In the genomic region with DNA sequence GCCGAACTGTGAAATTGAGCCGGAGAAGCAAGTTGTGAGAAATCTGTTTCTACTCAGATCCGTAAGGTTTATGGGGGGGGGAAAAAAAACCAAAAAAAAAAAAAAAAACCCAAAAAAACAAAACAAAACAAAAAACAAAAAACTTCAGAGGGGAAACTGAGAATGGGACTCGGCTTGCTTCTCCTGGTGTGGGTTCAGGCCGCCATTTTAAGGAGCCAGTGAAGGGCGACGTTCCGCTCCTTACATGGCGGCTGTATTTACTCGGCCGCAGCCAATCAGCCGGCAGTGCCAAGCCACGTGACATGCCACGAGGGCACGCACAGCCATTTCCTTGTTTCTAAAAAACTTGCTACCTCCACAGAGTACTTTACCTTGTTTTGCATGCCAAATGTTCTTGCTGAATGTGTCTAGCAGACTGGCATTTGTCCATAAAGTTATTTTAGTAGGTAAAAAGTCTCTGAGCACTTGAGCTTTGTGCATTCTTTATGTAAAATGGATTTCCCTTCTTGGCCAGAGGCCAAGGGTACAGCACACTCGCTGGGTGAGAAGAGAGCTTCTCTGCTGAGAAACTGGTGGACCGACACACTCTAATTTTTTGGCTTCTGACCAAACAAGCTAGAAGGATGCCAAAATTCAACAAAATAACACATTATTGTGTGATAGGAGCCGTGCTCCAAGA, we compare ENCODE assay signal across 1 cellular context.
A peak's percentile ranks its signal among the peaks of the same experiment; 100 is the strongest.
TF ChIP-seq lines count a peak whose summit lies in the region.

No MANE protein-coding gene starts in this region.

TF ChIP-seq in K562, 482 proteins besides CTCF, POLR2A, EP300 and RAD21 (continued from another document and continues in another):
- TF ChIP-seq, protein P1, sequence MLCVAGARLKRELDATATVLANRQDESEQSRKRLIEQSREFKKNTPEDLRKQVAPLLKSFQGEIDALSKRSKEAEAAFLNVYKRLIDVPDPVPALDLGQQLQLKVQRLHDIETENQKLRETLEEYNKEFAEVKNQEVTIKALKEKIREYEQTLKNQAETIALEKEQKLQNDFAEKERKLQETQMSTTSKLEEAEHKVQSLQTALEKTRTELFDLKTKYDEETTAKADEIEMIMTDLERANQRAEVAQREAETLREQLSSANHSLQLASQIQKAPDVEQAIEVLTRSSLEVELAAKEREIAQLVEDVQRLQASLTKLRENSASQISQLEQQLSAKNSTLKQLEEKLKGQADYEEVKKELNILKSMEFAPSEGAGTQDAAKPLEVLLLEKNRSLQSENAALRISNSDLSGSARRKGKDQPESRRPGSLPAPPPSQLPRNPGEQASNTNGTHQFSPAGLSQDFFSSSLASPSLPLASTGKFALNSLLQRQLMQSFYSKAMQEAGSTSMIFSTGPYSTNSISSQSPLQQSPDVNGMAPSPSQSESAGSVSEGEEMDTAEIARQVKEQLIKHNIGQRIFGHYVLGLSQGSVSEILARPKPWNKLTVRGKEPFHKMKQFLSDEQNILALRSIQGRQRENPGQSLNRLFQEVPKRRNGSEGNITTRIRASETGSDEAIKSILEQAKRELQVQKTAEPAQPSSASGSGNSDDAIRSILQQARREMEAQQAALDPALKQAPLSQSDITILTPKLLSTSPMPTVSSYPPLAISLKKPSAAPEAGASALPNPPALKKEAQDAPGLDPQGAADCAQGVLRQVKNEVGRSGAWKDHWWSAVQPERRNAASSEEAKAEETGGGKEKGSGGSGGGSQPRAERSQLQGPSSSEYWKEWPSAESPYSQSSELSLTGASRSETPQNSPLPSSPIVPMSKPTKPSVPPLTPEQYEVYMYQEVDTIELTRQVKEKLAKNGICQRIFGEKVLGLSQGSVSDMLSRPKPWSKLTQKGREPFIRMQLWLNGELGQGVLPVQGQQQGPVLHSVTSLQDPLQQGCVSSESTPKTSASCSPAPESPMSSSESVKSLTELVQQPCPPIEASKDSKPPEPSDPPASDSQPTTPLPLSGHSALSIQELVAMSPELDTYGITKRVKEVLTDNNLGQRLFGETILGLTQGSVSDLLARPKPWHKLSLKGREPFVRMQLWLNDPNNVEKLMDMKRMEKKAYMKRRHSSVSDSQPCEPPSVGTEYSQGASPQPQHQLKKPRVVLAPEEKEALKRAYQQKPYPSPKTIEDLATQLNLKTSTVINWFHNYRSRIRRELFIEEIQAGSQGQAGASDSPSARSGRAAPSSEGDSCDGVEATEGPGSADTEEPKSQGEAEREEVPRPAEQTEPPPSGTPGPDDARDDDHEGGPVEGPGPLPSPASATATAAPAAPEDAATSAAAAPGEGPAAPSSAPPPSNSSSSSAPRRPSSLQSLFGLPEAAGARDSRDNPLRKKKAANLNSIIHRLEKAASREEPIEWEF (CRISPR knock-in tag; IDR thresholded peaks at IDR 0.05), result peak; percentile 86; the same call in 1 of the 2 replicates
- TF ChIP-seq ZC3H4 (CRISPR knock-in tag; IDR thresholded peaks at IDR 0.05; ENCODE audit: borderline replicate concordance) (no peak), JUND (IDR thresholded peaks at IDR 0.05; ENCODE audit: borderline replicate concordance, low read depth, low read length) (no peak), JUND (tag; IDR thresholded peaks at IDR 0.05; ENCODE audit: borderline replicate concordance, low read depth, low read length) (peak; percentile 23; the same call in 1 of the 3 replicates), TFAP4 (CRISPR knock-in tag; IDR thresholded peaks at IDR 0.05; ENCODE audit: borderline replicate concordance) (peak; percentile 56; the same call in 1 of the 2 replicates), TOE1 (IDR thresholded peaks at IDR 0.05; ENCODE audit: borderline replicate concordance) (peak; percentile 90), TOE1 (CRISPR knock-in tag; IDR thresholded peaks at IDR 0.05; ENCODE audit: borderline replicate concordance, low read depth) (no peak), RAD51 (IDR thresholded peaks at IDR 0.05; ENCODE audit: borderline replicate concordance, low read depth) (peak; percentile 96), RCOR1 (IDR thresholded peaks at IDR 0.05; ENCODE audit: borderline replicate concordance in 1 of 2, low read depth in 2 of 2, low read length in 2 of 2) (0 out of 4 replicates have a peak, but pooled peaks of 1 of the 2 experiments have one; percentile 24), NFIX (CRISPR knock-in tag; IDR thresholded peaks at IDR 0.05; ENCODE audit: low read depth) (peak; percentile 63), ZNF639 (CRISPR knock-in tag; conservative IDR thresholded peaks at IDR 0.05 in 1 of 2, IDR thresholded peaks at IDR 0.05 in 1 of 2) (peak in 1 of 2 experiments; percentile 81; a peak in 1 of 4 replicates), GMEB1 (CRISPR knock-in tag; IDR thresholded peaks at IDR 0.05) (peak; percentile 23; the same call in 1 of the 2 replicates), HIVEP1 (CRISPR knock-in tag; IDR thresholded peaks at IDR 0.05) (no peak), ZNF239 (CRISPR knock-in tag; IDR thresholded peaks at IDR 0.05) (peak; percentile 42)
- TF ChIP-seq, protein P2, sequence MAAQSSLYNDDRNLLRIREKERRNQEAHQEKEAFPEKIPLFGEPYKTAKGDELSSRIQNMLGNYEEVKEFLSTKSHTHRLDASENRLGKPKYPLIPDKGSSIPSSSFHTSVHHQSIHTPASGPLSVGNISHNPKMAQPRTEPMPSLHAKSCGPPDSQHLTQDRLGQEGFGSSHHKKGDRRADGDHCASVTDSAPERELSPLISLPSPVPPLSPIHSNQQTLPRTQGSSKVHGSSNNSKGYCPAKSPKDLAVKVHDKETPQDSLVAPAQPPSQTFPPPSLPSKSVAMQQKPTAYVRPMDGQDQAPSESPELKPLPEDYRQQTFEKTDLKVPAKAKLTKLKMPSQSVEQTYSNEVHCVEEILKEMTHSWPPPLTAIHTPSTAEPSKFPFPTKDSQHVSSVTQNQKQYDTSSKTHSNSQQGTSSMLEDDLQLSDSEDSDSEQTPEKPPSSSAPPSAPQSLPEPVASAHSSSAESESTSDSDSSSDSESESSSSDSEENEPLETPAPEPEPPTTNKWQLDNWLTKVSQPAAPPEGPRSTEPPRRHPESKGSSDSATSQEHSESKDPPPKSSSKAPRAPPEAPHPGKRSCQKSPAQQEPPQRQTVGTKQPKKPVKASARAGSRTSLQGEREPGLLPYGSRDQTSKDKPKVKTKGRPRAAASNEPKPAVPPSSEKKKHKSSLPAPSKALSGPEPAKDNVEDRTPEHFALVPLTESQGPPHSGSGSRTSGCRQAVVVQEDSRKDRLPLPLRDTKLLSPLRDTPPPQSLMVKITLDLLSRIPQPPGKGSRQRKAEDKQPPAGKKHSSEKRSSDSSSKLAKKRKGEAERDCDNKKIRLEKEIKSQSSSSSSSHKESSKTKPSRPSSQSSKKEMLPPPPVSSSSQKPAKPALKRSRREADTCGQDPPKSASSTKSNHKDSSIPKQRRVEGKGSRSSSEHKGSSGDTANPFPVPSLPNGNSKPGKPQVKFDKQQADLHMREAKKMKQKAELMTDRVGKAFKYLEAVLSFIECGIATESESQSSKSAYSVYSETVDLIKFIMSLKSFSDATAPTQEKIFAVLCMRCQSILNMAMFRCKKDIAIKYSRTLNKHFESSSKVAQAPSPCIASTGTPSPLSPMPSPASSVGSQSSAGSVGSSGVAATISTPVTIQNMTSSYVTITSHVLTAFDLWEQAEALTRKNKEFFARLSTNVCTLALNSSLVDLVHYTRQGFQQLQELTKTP (IDR thresholded peaks at IDR 0.05; ENCODE audit: low read depth in 1 of 2, partially characterized antibody in 2 of 2), result peak in 1 of 2 experiments; percentile 40
- TF ChIP-seq, protein P3, sequence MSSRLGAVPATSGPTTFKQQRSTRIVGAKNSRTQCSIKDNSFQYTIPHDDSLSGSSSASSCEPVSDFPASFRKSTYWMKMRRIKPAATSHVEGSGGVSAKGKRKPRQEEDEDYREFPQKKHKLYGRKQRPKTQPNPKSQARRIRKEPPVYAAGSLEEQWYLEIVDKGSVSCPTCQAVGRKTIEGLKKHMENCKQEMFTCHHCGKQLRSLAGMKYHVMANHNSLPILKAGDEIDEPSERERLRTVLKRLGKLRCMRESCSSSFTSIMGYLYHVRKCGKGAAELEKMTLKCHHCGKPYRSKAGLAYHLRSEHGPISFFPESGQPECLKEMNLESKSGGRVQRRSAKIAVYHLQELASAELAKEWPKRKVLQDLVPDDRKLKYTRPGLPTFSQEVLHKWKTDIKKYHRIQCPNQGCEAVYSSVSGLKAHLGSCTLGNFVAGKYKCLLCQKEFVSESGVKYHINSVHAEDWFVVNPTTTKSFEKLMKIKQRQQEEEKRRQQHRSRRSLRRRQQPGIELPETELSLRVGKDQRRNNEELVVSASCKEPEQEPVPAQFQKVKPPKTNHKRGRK (tag; IDR thresholded peaks at IDR 0.05), result peak; percentile 23; the same call in 1 of the 2 replicates
- TF ChIP-seq, protein P4, sequence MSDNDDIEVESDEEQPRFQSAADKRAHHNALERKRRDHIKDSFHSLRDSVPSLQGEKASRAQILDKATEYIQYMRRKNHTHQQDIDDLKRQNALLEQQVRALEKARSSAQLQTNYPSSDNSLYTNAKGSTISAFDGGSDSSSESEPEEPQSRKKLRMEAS (CRISPR knock-in tag; IDR thresholded peaks at IDR 0.05), result peak; percentile 88
- TF ChIP-seq, protein P5, sequence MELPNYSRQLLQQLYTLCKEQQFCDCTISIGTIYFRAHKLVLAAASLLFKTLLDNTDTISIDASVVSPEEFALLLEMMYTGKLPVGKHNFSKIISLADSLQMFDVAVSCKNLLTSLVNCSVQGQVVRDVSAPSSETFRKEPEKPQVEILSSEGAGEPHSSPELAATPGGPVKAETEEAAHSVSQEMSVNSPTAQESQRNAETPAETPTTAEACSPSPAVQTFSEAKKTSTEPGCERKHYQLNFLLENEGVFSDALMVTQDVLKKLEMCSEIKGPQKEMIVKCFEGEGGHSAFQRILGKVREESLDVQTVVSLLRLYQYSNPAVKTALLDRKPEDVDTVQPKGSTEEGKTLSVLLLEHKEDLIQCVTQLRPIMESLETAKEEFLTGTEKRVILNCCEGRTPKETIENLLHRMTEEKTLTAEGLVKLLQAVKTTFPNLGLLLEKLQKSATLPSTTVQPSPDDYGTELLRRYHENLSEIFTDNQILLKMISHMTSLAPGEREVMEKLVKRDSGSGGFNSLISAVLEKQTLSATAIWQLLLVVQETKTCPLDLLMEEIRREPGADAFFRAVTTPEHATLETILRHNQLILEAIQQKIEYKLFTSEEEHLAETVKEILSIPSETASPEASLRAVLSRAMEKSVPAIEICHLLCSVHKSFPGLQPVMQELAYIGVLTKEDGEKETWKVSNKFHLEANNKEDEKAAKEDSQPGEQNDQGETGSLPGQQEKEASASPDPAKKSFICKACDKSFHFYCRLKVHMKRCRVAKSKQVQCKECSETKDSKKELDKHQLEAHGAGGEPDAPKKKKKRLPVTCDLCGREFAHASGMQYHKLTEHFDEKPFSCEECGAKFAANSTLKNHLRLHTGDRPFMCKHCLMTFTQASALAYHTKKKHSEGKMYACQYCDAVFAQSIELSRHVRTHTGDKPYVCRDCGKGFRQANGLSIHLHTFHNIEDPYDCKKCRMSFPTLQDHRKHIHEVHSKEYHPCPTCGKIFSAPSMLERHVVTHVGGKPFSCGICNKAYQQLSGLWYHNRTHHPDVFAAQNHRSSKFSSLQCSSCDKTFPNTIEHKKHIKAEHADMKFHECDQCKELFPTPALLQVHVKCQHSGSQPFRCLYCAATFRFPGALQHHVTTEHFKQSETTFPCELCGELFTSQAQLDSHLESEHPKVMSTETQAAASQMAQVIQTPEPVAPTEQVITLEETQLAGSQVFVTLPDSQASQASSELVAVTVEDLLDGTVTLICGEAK (IDR thresholded peaks at IDR 0.05), result 0 out of 2 replicates have a peak, but pooled peaks have one; percentile 49
- TF ChIP-seq, protein P5 (CRISPR knock-in tag; IDR thresholded peaks at IDR 0.05), result no peak
